ENCODE assay signal across 8 cellular contexts in genomic region chr6:108782231-108783041, GRCh38.
DNase-seq lines count a peak whose midpoint lies in the region; ATAC-seq and TF ChIP-seq lines count a peak whose summit lies in the region.

No MANE protein-coding gene starts in this region.

- no peaks in the 10 kb centered on the region for H3K36me3 ChIP-seq in Peyer's patch
- no peaks in the 10 kb centered on the region for H3K36me3 ChIP-seq in naive thymus-derived CD4-positive, alpha-beta T cell (ENCODE audit: control insufficient read depth in 2 of 3, insufficient read depth in 3 of 3, low read length in 3 of 3)

- H3K4me3 ChIP-seq in Peyer's patch = peak overlapping the region; percentile 26 to 55 (median 39)
- H3K4me3 ChIP-seq in fibroblast of mammary gland (ENCODE audit: control insufficient read depth, low read depth, low read length) = peak overlapping the region; percentile 60
- H3K4me3 ChIP-seq in naive thymus-derived CD4-positive, alpha-beta T cell (ENCODE audit: low read length) = peak overlapping the region; percentile 52

- H3K27ac Mint-ChIP-seq in activated T-helper 1 cell treated with anti-CD3 and anti-CD28 coated beads, Interleukin-12 subunit alpha, Interleukin-12 subunit beta, Interleukin-2, Interleukin-4 antibody, amounts not matched to agents 30 ng/mL and 10 ng/mL and 1 ng/mL, durations not matched to agents 14 hours and 24 hours and 36 hours = no peak overlapping the region
- H3K27ac Mint-ChIP-seq in naive thymus-derived CD4-positive, alpha-beta T cell = peak overlapping the region in 3 of 9 donors; percentile 47 to 64 (median 51)

- TF ChIP-seq CTCF in GM10266 (IDR thresholded peaks at IDR 0.05; ENCODE audit: control insufficient read depth, insufficient read depth, low read depth, missing control alignments) = peak; percentile 83
- peak; percentile 36 to 92 (median 84) for TF ChIP-seq CTCF in Peyer's patch (IDR thresholded peaks at IDR 0.05)
- peak; percentile 69 for TF ChIP-seq CTCF in fibroblast of mammary gland (conservative IDR thresholded peaks at IDR 0.05; ENCODE audit: control insufficient read depth, insufficient read depth, low read depth, low read length)

- H3K4me3 Mint-ChIP-seq in activated T-helper 1 cell treated with anti-CD3 and anti-CD28 coated beads, Interleukin-12 subunit alpha, Interleukin-12 subunit beta, Interleukin-2, Interleukin-4 antibody, amounts not matched to agents 30 ng/mL and 10 ng/mL and 1 ng/mL, durations not matched to agents 14 hours and 24 hours and 36 hours = peak overlapping the region; percentile 65
- H3K4me3 Mint-ChIP-seq in naive thymus-derived CD4-positive, alpha-beta T cell = peak overlapping the region; percentile 46 to 93 (median 87)

- peak overlapping the region in 2 of 4 donors; percentile 7 to 43 for H3K27ac ChIP-seq in Peyer's patch
- H3K27ac ChIP-seq in naive thymus-derived CD4-positive, alpha-beta T cell (ENCODE audit: low read depth, low read length) = no peak overlapping the region

- POLR2A ChIA-PET in naive thymus-derived CD4-positive, alpha-beta T cell (lab: Charles Lee) = no interaction called here

- H3K4me1 Mint-ChIP-seq in activated T-helper 1 cell treated with anti-CD3 and anti-CD28 coated beads, Interleukin-12 subunit alpha, Interleukin-12 subunit beta, Interleukin-2, Interleukin-4 antibody, amounts not matched to agents 30 ng/mL and 10 ng/mL and 1 ng/mL, durations not matched to agents 14 hours and 24 hours and 36 hours (ENCODE audit: low read depth) = peaks cover 14% of the 10 kb centered on the region
- peaks cover 0 to 17% (median 10%) of the 10 kb centered on the region in 7 donors for H3K4me1 Mint-ChIP-seq in naive thymus-derived CD4-positive, alpha-beta T cell

- no peaks in the 10 kb centered on the region for H3K36me3 Mint-ChIP-seq in activated T-helper 1 cell treated with anti-CD3 and anti-CD28 coated beads, Interleukin-12 subunit alpha, Interleukin-12 subunit beta, Interleukin-2, Interleukin-4 antibody, amounts not matched to agents 30 ng/mL and 10 ng/mL and 1 ng/mL, durations not matched to agents 14 hours and 24 hours and 36 hours (ENCODE audit: low read depth)
- H3K36me3 Mint-ChIP-seq in naive thymus-derived CD4-positive, alpha-beta T cell = no peaks in the 10 kb centered on the region

- peaks cover 58% of the 10 kb centered on the region for H3K27me3 Mint-ChIP-seq in activated T-helper 1 cell treated with anti-CD3 and anti-CD28 coated beads, Interleukin-12 subunit alpha, Interleukin-12 subunit beta, Interleukin-2, Interleukin-4 antibody, amounts not matched to agents 30 ng/mL and 10 ng/mL and 1 ng/mL, durations not matched to agents 14 hours and 24 hours and 36 hours (ENCODE audit: insufficient read depth)
- H3K27me3 Mint-ChIP-seq in naive thymus-derived CD4-positive, alpha-beta T cell = peaks cover 0 to 73% (median 5%) of the 10 kb centered on the region in 5 donors

- intact Hi-C loops in activated T-helper 1 cell treated with anti-CD3 and anti-CD28 coated beads, Interleukin-12 subunit alpha, Interleukin-12 subunit beta, Interleukin-2, Interleukin-4 antibody, amounts not matched to agents 30 ng/mL and 10 ng/mL and 1 ng/mL, durations not matched to agents 14 hours and 24 hours and 36 hours (cut with micrococcal nuclease) = loop anchor here (1.0 to 5.0 kb wide), 7 partner anchors 53 to 291 kb away; no protein-coding TSS in a partner anchor
- intact Hi-C loops in naive thymus-derived CD4-positive, alpha-beta T cell (cut with micrococcal nuclease) = loop anchor here (1.0 to 5.0 kb wide), 10 partner anchors 53 to 600 kb away; partner anchors contain the start of gene CD164 (in 1 of the 2)

- DNase-seq in GM10266 (ENCODE audit: extremely low spot score) (peak; percentile 75), HUDEP-2 (lab: John Stamatoyannopoulos, UW; ENCODE audit: unreplicated experiment in 76 of 76) (peak in 74 of 76 experiments; percentile 22 to 90 (median 76)), Peyer's patch (peak; percentile 78 to 95 (median 89)), fibroblast of mammary gland (ENCODE audit: low read depth) (peak; percentile 87), NK-92 (lab: John Stamatoyannopoulos, UW; ENCODE audit: unreplicated experiment) (no peak)
- peak; percentile 63 for DNase-seq in activated T-helper 1 cell treated with anti-CD3 and anti-CD28 coated beads, Interleukin-12 subunit alpha, Interleukin-12 subunit beta, Interleukin-2, Interleukin-4 antibody, amounts not matched to agents 30 ng/mL and 10 ng/mL and 1 ng/mL, durations not matched to agents 14 hours and 24 hours and 36 hours (ENCODE audit: low spot score)
- DNase-seq in naive thymus-derived CD4-positive, alpha-beta T cell = peak; percentile 56 to 76 (median 71)
- DNase-seq in stimulated activated CD8-positive, alpha-beta memory T cell treated with anti-CD3 and anti-CD28 coated beads, Interleukin-7, amount 100 ng/mL, for 48 hours (ENCODE audit: extremely low read depth in 1 of 2, low read depth in 1 of 2) = peak; percentile 52 to 65

- CTCF ChIA-PET in naive thymus-derived CD4-positive, alpha-beta T cell (lab: Charles Lee) = interaction anchor here (0.6 to 2.9 kb wide), 10 partner anchors 9 to 663 kb away, joined by 3 to 47 read pairs (median 3); no protein-coding TSS in a partner anchor

- H3K4me1 ChIP-seq in Peyer's patch = peaks cover 0 to 8% (median 0%) of the 10 kb centered on the region in 4 donors
- H3K4me1 ChIP-seq in naive thymus-derived CD4-positive, alpha-beta T cell (ENCODE audit: control insufficient read depth in 2 of 2, insufficient read depth in 2 of 2, low read length in 2 of 2) = no peaks in the 10 kb centered on the region

- no peaks in the 10 kb centered on the region for H3K9me3 ChIP-seq in Peyer's patch
- no peaks in the 10 kb centered on the region for H3K9me3 ChIP-seq in naive thymus-derived CD4-positive, alpha-beta T cell (ENCODE audit: control insufficient read depth in 2 of 3, low read length in 3 of 3)

- TF ChIP-seq POLR2A in Peyer's patch (IDR thresholded peaks at IDR 0.05) = no peak

- H3K9me3 Mint-ChIP-seq in activated T-helper 1 cell treated with anti-CD3 and anti-CD28 coated beads, Interleukin-12 subunit alpha, Interleukin-12 subunit beta, Interleukin-2, Interleukin-4 antibody, amounts not matched to agents 30 ng/mL and 10 ng/mL and 1 ng/mL, durations not matched to agents 14 hours and 24 hours and 36 hours = no peaks in the 10 kb centered on the region
- H3K9me3 Mint-ChIP-seq in naive thymus-derived CD4-positive, alpha-beta T cell = no peaks in the 10 kb centered on the region

- ATAC-seq in naive thymus-derived CD4-positive, alpha-beta T cell = peak; percentile 98

- no peaks in the 10 kb centered on the region for H3K27me3 ChIP-seq in Peyer's patch
- no peaks in the 10 kb centered on the region for H3K27me3 ChIP-seq in naive thymus-derived CD4-positive, alpha-beta T cell (ENCODE audit: control insufficient read depth in 2 of 2, insufficient read depth in 2 of 2, low read length in 2 of 2)
